In the genomic region with DNA sequence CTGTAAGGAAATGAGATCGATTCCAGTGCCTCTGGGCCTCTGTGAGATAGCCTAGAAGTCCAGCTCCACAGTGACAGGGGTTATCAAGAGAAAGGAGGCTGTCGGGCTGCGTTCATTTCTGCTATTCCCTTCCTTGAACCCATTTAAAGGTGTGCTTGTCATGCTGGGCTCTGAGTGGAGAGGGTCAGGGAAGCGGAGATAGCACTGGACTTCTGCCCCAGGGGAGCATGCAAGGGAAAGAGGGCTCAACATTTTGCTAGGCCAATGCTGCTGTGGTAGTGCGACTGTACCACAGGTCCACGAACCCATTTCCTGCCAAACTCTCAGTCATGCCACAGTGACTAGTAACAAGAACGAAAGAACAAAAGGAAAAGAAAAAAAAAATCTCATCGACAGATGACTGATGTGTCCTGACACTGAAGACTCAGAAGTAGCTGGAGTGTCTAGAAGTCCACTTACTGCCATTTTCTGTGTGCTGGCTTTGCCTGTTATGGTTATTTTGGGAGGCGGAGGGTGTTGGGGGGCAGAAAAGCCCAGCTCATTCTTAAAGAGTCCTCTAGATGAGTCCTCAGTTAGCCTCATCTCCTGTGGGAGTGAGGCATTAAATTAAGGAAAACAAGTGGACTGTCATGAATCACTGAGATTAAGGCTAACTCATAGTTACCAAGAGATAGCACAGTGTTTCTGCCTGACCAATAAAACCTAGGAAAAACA, we compare ENCODE assay signal across 8 cellular contexts. TPM values are rescaled to one million over a fixed set of nuclear protein-coding genes. Genes with fewer than 3 reads are reported as not detected.
DNase-seq lines count a peak whose midpoint lies in the region; ATAC-seq and TF ChIP-seq lines count a peak whose summit lies in the region.

No MANE protein-coding gene starts in this region.

- H3K27ac Mint-ChIP-seq in activated naive CD4-positive, alpha-beta T cell treated with anti-CD3 and anti-CD28 coated beads for 36 hours: peak overlapping the region; percentile 46

- no peaks in the 10 kb centered on the region for H3K27me3 Mint-ChIP-seq in activated naive CD4-positive, alpha-beta T cell treated with anti-CD3 and anti-CD28 coated beads for 36 hours (ENCODE audit: low read depth)

- DNase-seq in GM19240 (ENCODE audit: insufficient read length, low spot score) (peak; percentile 15), lung microvascular endothelial cell (ENCODE audit: low read depth in 2 of 2) (peak; percentile 64 to 80), NCI-H526 (lab: John Stamatoyannopoulos, UW) (no peak), NCI-H1930 (lab: John Stamatoyannopoulos, UW) (no peak), HCEC 1CT (no peak), lower leg skin (ENCODE audit: low spot score in 2 of 2) (no peak)
- peak; percentile 63 for DNase-seq in activated naive CD4-positive, alpha-beta T cell treated with anti-CD3 and anti-CD28 coated beads for 36 hours

- TF ChIP-seq POLR2A in lower leg skin (IDR thresholded peaks at IDR 0.05): no peak

- H3K4me3 Mint-ChIP-seq in activated naive CD4-positive, alpha-beta T cell treated with anti-CD3 and anti-CD28 coated beads for 36 hours: no peak overlapping the region

- H3K9me3 Mint-ChIP-seq in activated naive CD4-positive, alpha-beta T cell treated with anti-CD3 and anti-CD28 coated beads for 36 hours: peaks cover 2% of the 10 kb centered on the region

- CTCF ChIA-PET in activated naive CD4-positive, alpha-beta T cell treated with anti-CD3 and anti-CD28 coated beads for 36 hours (lab: Charles Lee): interaction anchor here (0.6 to 2.3 kb wide), 4 partner anchors 13 to 300 kb away, joined by 3 to 11 read pairs (median 4); no protein-coding TSS in a partner anchor

- WGBS in lower leg skin, 2 donors: 66 to 76% methylated on average over 9 of the region's 9 CpGs

- peaks cover 2% of the 10 kb centered on the region for H3K36me3 Mint-ChIP-seq in activated naive CD4-positive, alpha-beta T cell treated with anti-CD3 and anti-CD28 coated beads for 36 hours (ENCODE audit: low read depth)

- no peak overlapping the region for H3K4me3 ChIP-seq in lower leg skin (ENCODE audit: low read depth, poor library complexity, severe bottlenecking)

- peaks cover 28% of the 10 kb centered on the region for H3K4me1 Mint-ChIP-seq in activated naive CD4-positive, alpha-beta T cell treated with anti-CD3 and anti-CD28 coated beads for 36 hours (ENCODE audit: low read depth)

- TF ChIP-seq CTCF in lower leg skin (IDR thresholded peaks at IDR 0.05): no peak

- intact Hi-C loops in activated naive CD4-positive, alpha-beta T cell treated with anti-CD3 and anti-CD28 coated beads for 36 hours (cut with micrococcal nuclease): loop anchor here (1.0 to 2.0 kb wide), 2 partner anchors 8 to 26 kb away; a partner anchor contains a TSS
- intact Hi-C loops in lower leg skin (cut with DNase I; ENCODE audit: low total_unique reads): no loop called here

- ATAC-seq in HG03432 (IDR thresholded peaks at IDR 0.05; ENCODE audit: unreplicated experiment): peak; percentile 73

RNA-seq across cellular contexts. Expression of a gene that starts 8.1 kb away (rescaled TPM):
- 10 to 100 TPM; 17.5 to 18.8 TPM for total RNA-seq in activated naive CD4-positive, alpha-beta T cell treated with anti-CD3 and anti-CD28 coated beads for 36 hours
- 70.2 and 177 TPM in 2 replicates for total RNA-seq in lung microvascular endothelial cell
- 10 to 100 TPM; 26.8 to 46.0 (median 32.6) TPM for total RNA-seq in lower leg skin

Comparison
In these comparisons a context has a peak if more than half of its experiments do, and no peak if none do; other contexts are left out.
1. DNase-seq: peak in GM19240 (single experiment), activated naive CD4-positive, alpha-beta T cell treated with anti-CD3 and anti-CD28 coated beads for 36 hours (single experiment) and lung microvascular endothelial cell (2 of 2); none in NCI-H526 (0 of 2), NCI-H1930 (0 of 2), HCEC 1CT (single experiment) and lower leg skin (0 of 2).